8 cellular contexts compared by ENCODE assay signal in genomic region chr11:116691779-116692178, GRCh38.
DNase-seq lines count a peak whose midpoint lies in the region; ATAC-seq, FAIRE-seq and TF ChIP-seq lines count a peak whose summit lies in the region.

No MANE protein-coding gene starts in this region.

- H3K27ac ChIP-seq in A549: no peak overlapping the region
- no peak overlapping the region for H3K27ac ChIP-seq in astrocyte (ENCODE audit: low read depth, low read length)

- H3K4me1 ChIP-seq in A549: no peaks in the 10 kb centered on the region
- H3K4me1 ChIP-seq in astrocyte (ENCODE audit: insufficient read depth, low read length): no peaks in the 10 kb centered on the region

- FAIRE-seq in A549 (lab: Jason Lieb, UNC): no peak
- FAIRE-seq in astrocyte (lab: Jason Lieb, UNC): no peak

- H3K36me3 Mint-ChIP-seq in astrocyte (ENCODE audit: low read depth, unreplicated experiment): no peaks in the 10 kb centered on the region

- H3K27me3 ChIP-seq in astrocyte (ENCODE audit: insufficient read depth, low read length): no peaks in the 10 kb centered on the region

- H3K4me3 Mint-ChIP-seq in astrocyte (ENCODE audit: unreplicated experiment): no peak overlapping the region

- no peak overlapping the region for H3K9ac ChIP-seq in astrocyte (ENCODE audit: low read length)

- no peaks in the 10 kb centered on the region for H3K9me3 Mint-ChIP-seq in astrocyte (ENCODE audit: unreplicated experiment)

- H3K4me2 ChIP-seq in A549 (peak overlapping the region; percentile 43; the same call in 1 of the 3 replicates), astrocyte (ENCODE audit: low read length) (no peak overlapping the region)

- H4K20me1 ChIP-seq in astrocyte (ENCODE audit: insufficient read depth, low read length): no peaks in the 10 kb centered on the region

- H3K4me3 ChIP-seq in A549 (no peak overlapping the region), LNCaP clone FGC (ENCODE audit: low read depth, low read length) (no peak overlapping the region), astrocyte (ENCODE audit: insufficient read depth, low read depth, low read length) (no peak overlapping the region)

- POLR2A ChIA-PET in A549 (lab: Yijun Ruan, JAX): no interaction called here

- TF ChIP-seq POLR2A in A549 (IDR thresholded peaks at IDR 0.05; ENCODE audit: low read length): no peak

- in situ Hi-C loops in GM13977 (cut with MboI; ENCODE audit: low pct_unique_long_range_greater_than_20kb, low sequenced_read_pairs, unreplicated experiment): no loop called here

- peak; percentile 71 to 91; a peak in 4 of 6 replicates for ATAC-seq in A549

- TF ChIP-seq CTCF in A549 (IDR thresholded peaks at IDR 0.05) (peak; percentile 65), GM13977 (IDR thresholded peaks at IDR 0.05; ENCODE audit: extremely low read depth, insufficient read depth, missing control alignments) (peak; percentile 93), LNCaP clone FGC (IDR thresholded peaks at IDR 0.05; ENCODE audit: control insufficient read depth, extremely low read depth, insufficient read depth) (peak; percentile 89), astrocyte (IDR thresholded peaks at IDR 0.05; ENCODE audit: insufficient read depth, low read depth, low read length) (peak; percentile 77)

- CTCF ChIA-PET in A549 (lab: Yijun Ruan, JAX): interaction anchor here (0.8 to 3.0 kb wide), 23 partner anchors 9 to 1519 kb away, joined by 3 to 19 read pairs (median 3); no protein-coding TSS in a partner anchor

- H2AFZ ChIP-seq in astrocyte (ENCODE audit: low read depth, low read length): peak overlapping the region; percentile 42

- TF ChIP-seq RAD21 in A549 (conservative IDR thresholded peaks at IDR 0.05 in 1 of 2, IDR thresholded peaks at IDR 0.05 in 1 of 2): peak; percentile 82 to 85

- peaks cover 19% of the 10 kb centered on the region for H3K27me3 Mint-ChIP-seq in astrocyte (ENCODE audit: low read depth, unreplicated experiment)

- 7% methylated on average over 2 of the region's 9 CpGs for WGBS in A549 (ENCODE audit: missing lambda C conversion rate)

- H3K9me3 ChIP-seq in A549 (no peaks in the 10 kb centered on the region), astrocyte (ENCODE audit: insufficient read depth, low read depth, low read length) (no peaks in the 10 kb centered on the region)

- no peaks in the 10 kb centered on the region for H3K36me3 ChIP-seq in astrocyte (ENCODE audit: insufficient read depth, low read length)

- H3K4me1 Mint-ChIP-seq in astrocyte (ENCODE audit: low read depth, unreplicated experiment): peaks cover 19% of the 10 kb centered on the region

- TF ChIP-seq EP300 in A549 (IDR thresholded peaks at IDR 0.05): no peak

- H3K79me2 ChIP-seq in astrocyte (ENCODE audit: insufficient read depth, low read length): no peaks in the 10 kb centered on the region

- peak in 1 of 2 experiments; percentile 69 for DNase-seq in A549 (ENCODE audit: low read depth in 1 of 2, low spot score in 1 of 2)
- peak; percentile 83 for DNase-seq in GM13977 (ENCODE audit: low spot score)
- DNase-seq in LNCaP clone FGC (ENCODE audit: low read depth): no peak
- peak in 3 of 5 donors; percentile 24 to 43 (median 38) for DNase-seq in T-helper 1 cell
- DNase-seq in astrocyte (ENCODE audit: low read depth): no peak
- DNase-seq in inferior parietal cortex (ENCODE audit: extremely low spot score): peak; percentile 50
- DNase-seq in stimulated activated CD4-positive, alpha-beta T cell treated with anti-CD3 and anti-CD28 coated beads, Interleukin-2, amount 100 ng/mL, for 24 hours: peak; percentile 67 to 72
- DNase-seq in middle frontal gyrus (ENCODE audit: extremely low spot score, low spot score): no peak

- H3K27ac Mint-ChIP-seq in astrocyte (ENCODE audit: unreplicated experiment): peak overlapping the region; percentile 77

TF ChIP-seq in A549, 52 proteins besides CTCF, POLR2A, EP300 and RAD21:
- peak; percentile 49; the same call in 2 of the 3 replicates for TF ChIP-seq SMC3 (IDR thresholded peaks at IDR 0.05)
- no peak for TF ChIP-seq REST (IDR thresholded peaks at IDR 0.05)

Comparison
In these comparisons a context has a peak if more than half of its experiments do, and no peak if none do; other contexts are left out.
1. DNase-seq: peak in GM13977 (single experiment), T-helper 1 cell (3 of 5), inferior parietal cortex (single experiment) and stimulated activated CD4-positive, alpha-beta T cell treated with anti-CD3 and anti-CD28 coated beads, Interleukin-2, amount 100 ng/mL, for 24 hours (2 of 2); none in LNCaP clone FGC (single experiment), astrocyte (single experiment) and middle frontal gyrus (single experiment).
2. Peak in every context shown above with its lines, with median percentiles within 50 percentile points of each other: CTCF ChIP-seq.